8 cellular contexts compared by ENCODE assay signal in genomic region chr13:28423010-28423409, GRCh38.
DNase-seq lines count a peak whose midpoint lies in the region; ATAC-seq, FAIRE-seq and TF ChIP-seq lines count a peak whose summit lies in the region.

No MANE protein-coding gene starts in this region.

- DNase-seq in GM10266 (ENCODE audit: extremely low spot score) (peak; percentile 34), NOMO-1 treated with dmso at 0.1 percent for 144 hours (lab: John Stamatoyannopoulos, UW; ENCODE audit: unreplicated experiment) (peak; percentile 91), right cardiac atrium (peak; percentile 26 to 66 (median 65)), NCI-H526 (lab: John Stamatoyannopoulos, UW) (no peak), frontal cortex (ENCODE audit: low spot score in 2 of 2) (no peak), retina (no peak), A172 (ENCODE audit: low spot score) (no peak)

- ATAC-seq in GM21576 (IDR thresholded peaks at IDR 0.05; ENCODE audit: unreplicated experiment) (peak; percentile 88), right cardiac atrium (peak; percentile 68 to 69)

- no peak for TF ChIP-seq CTCF in GM10266 (IDR thresholded peaks at IDR 0.05; ENCODE audit: control insufficient read depth, insufficient read depth, low read depth, missing control alignments)

- no peak for FAIRE-seq in frontal cortex (lab: Jason Lieb, UNC)

- no peaks in the 10 kb centered on the region for H3K27me3 ChIP-seq in right cardiac atrium (ENCODE audit: control insufficient read depth, insufficient read depth)

- intact Hi-C loops in right cardiac atrium (cut with DNase I) = no loop called here

- no peaks in the 10 kb centered on the region for H3K9me3 ChIP-seq in right cardiac atrium (ENCODE audit: control insufficient read depth, low read length)

- no peak overlapping the region for H3K27ac ChIP-seq in right cardiac atrium (ENCODE audit: low read length)

- H3K4me1 ChIP-seq in right cardiac atrium (ENCODE audit: control insufficient read depth, insufficient read depth, low read length) = peaks cover 2% of the 10 kb centered on the region

- no peak overlapping the region for H3K4me3 ChIP-seq in right cardiac atrium (ENCODE audit: low read length)

- 73% methylated on average over 5 of the region's 5 CpGs for WGBS in right cardiac atrium

Comparison
In these comparisons a context has a peak if more than half of its experiments do, and no peak if none do; other contexts are left out.
1. DNase-seq: peak in GM10266 (single experiment), NOMO-1 treated with dmso at 0.1 percent for 144 hours (single experiment) and right cardiac atrium (3 of 3); none in NCI-H526 (0 of 2), frontal cortex (0 of 2), retina (single experiment) and A172 (single experiment).